ENCODE assay signal across 9 cellular contexts in the genomic region with DNA sequence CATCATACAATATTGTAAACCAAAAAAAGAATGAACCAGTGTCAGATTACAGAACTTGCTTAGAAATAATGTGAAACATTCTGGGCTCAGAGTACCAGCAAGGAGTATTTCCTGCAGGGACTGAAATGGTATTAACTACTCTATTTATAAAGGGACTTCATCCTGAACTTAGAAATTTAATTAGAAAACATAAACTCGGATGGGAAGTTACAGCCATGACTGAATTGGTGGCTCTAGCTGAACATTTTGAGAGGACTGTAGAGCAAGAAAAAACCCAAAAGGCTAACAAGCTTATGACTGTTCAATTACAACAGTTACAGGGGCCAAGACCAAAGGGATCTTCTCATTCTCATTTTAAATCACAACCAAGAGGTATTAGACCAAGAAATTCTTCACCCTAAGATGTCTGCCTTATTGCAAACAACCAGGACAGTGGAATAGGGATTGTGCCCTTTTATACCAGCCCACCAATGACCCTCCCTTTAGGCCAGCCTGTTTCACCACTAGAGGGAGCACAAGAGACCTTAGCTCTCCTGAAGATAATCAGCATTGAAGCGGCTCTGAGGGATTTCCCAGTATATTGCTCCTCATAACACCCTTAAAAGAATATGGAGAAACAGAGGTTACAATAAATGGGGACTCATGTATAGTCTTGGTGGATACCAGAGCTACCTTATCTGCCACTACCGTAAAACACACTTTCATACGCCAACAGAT. TPM values are rescaled to one million over a fixed set of nuclear protein-coding genes. Genes with fewer than 3 reads are reported as not detected.
DNase-seq lines count a peak whose midpoint lies in the region; ATAC-seq and TF ChIP-seq lines count a peak whose summit lies in the region.
"Not testable (repeated sequence)": the region's sequence is repeated elsewhere in the genome, so short reads cannot be mapped to it uniquely, and the experiment has no call there.
"Had no signal": no experiment of that assay in that cellular context is flagged by ENCODE, and none has a peak within 500 bp of the region (broad histone marks: within the 10 kb centered on the region; RNA-seq: fewer than 3 reads in every experiment).

No MANE protein-coding gene starts in this region.

- not testable (repeated sequence) for H3K9ac ChIP-seq in DND-41 (ENCODE audit: low read depth, low read length); KMS-11; mesenchymal stem cell (ENCODE audit: low read length)

- H3K79me2 ChIP-seq in DND-41 (ENCODE audit: insufficient read depth, low read length); KMS-11 (ENCODE audit: insufficient read depth, low read depth): not testable (repeated sequence)

- H3K27ac Mint-ChIP-seq in stimulated activated naive CD8-positive, alpha-beta T cell treated with anti-CD3 and anti-CD28 coated beads, Interleukin-15, amount 100 ng/mL, for 72 hours, result not testable (repeated sequence)

- TF ChIP-seq POLR2A in Peyer's patch (IDR thresholded peaks at IDR 0.05); esophagus muscularis mucosa (IDR thresholded peaks at IDR 0.05; ENCODE audit: low read depth): not testable (repeated sequence)

- H3K9me3 Mint-ChIP-seq in stimulated activated naive CD8-positive, alpha-beta T cell treated with anti-CD3 and anti-CD28 coated beads, Interleukin-15, amount 100 ng/mL, for 72 hours, result peaks cover 0 to 13% of the 10 kb centered on the region in 2 donors

- not testable (repeated sequence) for H2BK15ac ChIP-seq in mesenchymal stem cell (ENCODE audit: low read depth, poor library complexity, severe bottlenecking)

- not testable (repeated sequence) for H3K4me3 Mint-ChIP-seq in stimulated activated naive CD8-positive, alpha-beta T cell treated with anti-CD3 and anti-CD28 coated beads, Interleukin-15, amount 100 ng/mL, for 72 hours

- H3K9me3 ChIP-seq in DND-41 (ENCODE audit: insufficient read depth, low read length, severe bottlenecking); Peyer's patch; esophagus muscularis mucosa; mesenchymal stem cell (ENCODE audit: control insufficient read depth, low read length): not testable (repeated sequence)

- H2BK5ac ChIP-seq in mesenchymal stem cell (ENCODE audit: low read depth, low read length, poor library complexity, severe bottlenecking), result not testable (repeated sequence)

- intact Hi-C loops in esophagus muscularis mucosa (cut with DNase I), result not testable (repeated sequence)

- not testable (repeated sequence) for H3K14ac ChIP-seq in mesenchymal stem cell (ENCODE audit: low read length in 2 of 2)

- not testable (repeated sequence) for H2AFZ ChIP-seq in DND-41 (ENCODE audit: low read depth, low read length); KMS-11 (ENCODE audit: low read depth); mesenchymal stem cell (ENCODE audit: low read depth, low read length)

- not testable (repeated sequence) for H3K27me3 Mint-ChIP-seq in stimulated activated naive CD8-positive, alpha-beta T cell treated with anti-CD3 and anti-CD28 coated beads, Interleukin-15, amount 100 ng/mL, for 72 hours

- TF ChIP-seq CTCF in DND-41 (IDR thresholded peaks at IDR 0.05; ENCODE audit: borderline replicate concordance, extremely low read depth, low read length, poor library complexity, severe bottlenecking) (peak; percentile 62), KMS-11 (conservative IDR thresholded peaks at IDR 0.05; ENCODE audit: low read depth, low read length) (peak; percentile 82), Peyer's patch (IDR thresholded peaks at IDR 0.05) (peak in 4 of 6 experiments; percentile 21 to 54 (median 42)), esophagus muscularis mucosa (IDR thresholded peaks at IDR 0.05) (peak in 2 of 3 experiments; percentile 26 to 51)

- H3K36me3 ChIP-seq in DND-41 (ENCODE audit: insufficient read depth, low read length); KMS-11 (ENCODE audit: insufficient read depth); Peyer's patch; esophagus muscularis mucosa; mesenchymal stem cell (ENCODE audit: control insufficient read depth in 1 of 2, insufficient read depth in 2 of 2, low read depth in 1 of 2, low read length in 2 of 2): not testable (repeated sequence)

- H3K4me1 ChIP-seq in DND-41 (ENCODE audit: insufficient read depth, low read length); KMS-11 (ENCODE audit: low read depth, poor library complexity, severe bottlenecking); Peyer's patch; esophagus muscularis mucosa; mesenchymal stem cell (ENCODE audit: control insufficient read depth, insufficient read depth, low read depth, low read length): not testable (repeated sequence)

- H3K27ac ChIP-seq in DND-41 (ENCODE audit: low read length); KMS-11; Peyer's patch; esophagus muscularis mucosa (replicated peaks in 1 of 4); mesenchymal stem cell (ENCODE audit: low read length, poor library complexity, severe bottlenecking): not testable (repeated sequence)

- peak; percentile 49 for DNase-seq in DND-41
- DNase-seq in Peyer's patch; esophagus muscularis mucosa (ENCODE audit: extremely low spot score): not testable (repeated sequence)
- peak; percentile 32 to 33 for DNase-seq in activated T-cell treated with anti-CD3 and anti-CD28 coated beads, Interleukin-2, amount 50 U/mL, for 48 hours
- DNase-seq in mesenchymal stem cell, result peak; percentile 34
- DNase-seq in stimulated activated naive CD8-positive, alpha-beta T cell treated with anti-CD3 and anti-CD28 coated beads, Interleukin-15, amount 100 ng/mL, for 72 hours, result peak; percentile 13 to 27

- not testable (repeated sequence) for H3K4ac ChIP-seq in mesenchymal stem cell (ENCODE audit: low read depth in 1 of 2, low read length in 2 of 2)

- not testable (repeated sequence) for H4K91ac ChIP-seq in mesenchymal stem cell (ENCODE audit: low read length)

- H2AK5ac ChIP-seq in mesenchymal stem cell (ENCODE audit: low read length, severe bottlenecking), result not testable (repeated sequence)

- peak; percentile 99 for ATAC-seq in DND-41 (ENCODE audit: insufficient read depth, low read depth)
- peak; percentile 60 for ATAC-seq in GM21619 (IDR thresholded peaks at IDR 0.05; ENCODE audit: unreplicated experiment)
- ATAC-seq in stimulated activated naive CD8-positive, alpha-beta T cell treated with anti-CD3 and anti-CD28 coated beads, Interleukin-15, amount 100 ng/mL, for 72 hours, result peak; percentile 90

- H3K4me2 ChIP-seq in DND-41 (ENCODE audit: insufficient read depth, low read length); KMS-11; mesenchymal stem cell (ENCODE audit: low read length, poor library complexity, severe bottlenecking): not testable (repeated sequence)

- H3K4me3 ChIP-seq in DND-41 (ENCODE audit: low read depth in 1 of 2, low read length in 2 of 2); KMS-11 (IDR thresholded peaks at IDR 0.05; ENCODE audit: insufficient read depth, low read depth, low read length); Peyer's patch; esophagus muscularis mucosa; mesenchymal stem cell (ENCODE audit: insufficient read depth in 1 of 2, low read depth in 1 of 2, low read length in 2 of 2): not testable (repeated sequence)

- 60% methylated on average over 4 of the region's 4 CpGs for WGBS in esophagus muscularis mucosa
- no CpG with 5 or more reads among the region's 4 CpGs for WGBS in mesenchymal stem cell

- H3K79me1 ChIP-seq in mesenchymal stem cell (replicated peaks; ENCODE audit: low read length, poor library complexity, severe bottlenecking), result not testable (repeated sequence)

- H3K18ac ChIP-seq in mesenchymal stem cell (ENCODE audit: low read depth in 1 of 2, low read length in 2 of 2), result not testable (repeated sequence)

- H3K23ac ChIP-seq in mesenchymal stem cell (ENCODE audit: low read length in 2 of 2), result not testable (repeated sequence)

- H2BK120ac ChIP-seq in mesenchymal stem cell (ENCODE audit: low read depth, low read length), result not testable (repeated sequence)

- not testable (repeated sequence) for H2BK12ac ChIP-seq in mesenchymal stem cell (ENCODE audit: low read length in 2 of 2)

- TF ChIP-seq EP300 in esophagus muscularis mucosa (IDR thresholded peaks at IDR 0.05), result not testable (repeated sequence)

- H4K20me1 ChIP-seq in DND-41 (ENCODE audit: insufficient read depth, low read length); KMS-11 (ENCODE audit: insufficient read depth): not testable (repeated sequence)

- not testable (repeated sequence) for H4K8ac ChIP-seq in mesenchymal stem cell (ENCODE audit: low read length)

- not testable (repeated sequence) for H3K27me3 ChIP-seq in DND-41 (ENCODE audit: insufficient read depth, low read length, poor library complexity); KMS-11 (ENCODE audit: insufficient read depth, low read depth); Peyer's patch; esophagus muscularis mucosa
- H3K27me3 ChIP-seq in mesenchymal stem cell (ENCODE audit: control insufficient read depth in 1 of 2, insufficient read depth in 1 of 2, low read length in 2 of 2), result peaks cover 4 to 29% of the 10 kb centered on the region in 2 experiments

- not testable (repeated sequence) for H3K4me1 Mint-ChIP-seq in stimulated activated naive CD8-positive, alpha-beta T cell treated with anti-CD3 and anti-CD28 coated beads, Interleukin-15, amount 100 ng/mL, for 72 hours

RNA-seq across cellular contexts. Expression of a gene that starts 46.6 kb away (rescaled TPM):
- total RNA-seq in Peyer's patch (10 to 100 TPM; 17.3 to 28.5 (median 19.2) TPM), esophagus muscularis mucosa (10 to 100 TPM; 13.6 to 30.3 (median 23.4) TPM)
- polyA plus RNA-seq in mesenchymal stem cell (2013, experiment 1 of 2), result 38.2 TPM
- 36.4 TPM for polyA plus RNA-seq in mesenchymal stem cell (2013, experiment 2 of 2)

RNA-seq across cellular contexts. Expression of a gene that starts 48.3 kb away (rescaled TPM):
- 10 to 100 TPM in 1 of 4 donors, 1 to 10 TPM in 2, not detected in 1; 8.5 to 25.4 (median 9.2) TPM for total RNA-seq in Peyer's patch
- total RNA-seq in esophagus muscularis mucosa, result not detected
- not detected for polyA plus RNA-seq in mesenchymal stem cell (2013, experiment 1 of 2)
- not detected for polyA plus RNA-seq in mesenchymal stem cell (2013, experiment 2 of 2)
- total RNA-seq: T-helper 2 cell treated with Interferon-gamma antibody and Interleukin-4, amounts not matched to agents 100 ng/mL and 5 ng/mL, for 36 hours had no signal
